32 cellular contexts compared by ENCODE assay signal in genomic region chr5:60271517-60271916, GRCh38.
"Had no signal": no experiment of that assay in that cellular context is flagged by ENCODE, and none has a peak within 500 bp of the region (broad histone marks: within the 10 kb centered on the region; RNA-seq: fewer than 3 reads in every experiment).

No MANE protein-coding gene starts in this region.

- H3K36me3 ChIP-seq: heart left ventricle, pancreas, sigmoid colon, stomach, tibial nerve had no signal

- H3K4me3 ChIP-seq: heart left ventricle, pancreas, psoas muscle, sigmoid colon, stomach, tibial nerve had no signal

- H3K4me1 ChIP-seq: psoas muscle had no signal

- H3K9me3 ChIP-seq: heart left ventricle, pancreas, psoas muscle, sigmoid colon, stomach, tibial nerve had no signal

- H3K27me3 ChIP-seq: heart left ventricle, pancreas, sigmoid colon, stomach, tibial nerve had no signal

- H3K27ac ChIP-seq: heart left ventricle, pancreas, psoas muscle, stomach, tibial nerve had no signal

- DNase-seq: activated CD4-positive, alpha-beta memory T cell treated with anti-CD3 and anti-CD28 coated beads, Interleukin-2, amount 10 ng/mL, durations not matched to agents 7 days and 5 days; activated CD4-positive, alpha-beta T cell treated with anti-CD3 and anti-CD28 coated beads, Interleukin-2, amount 10 ng/mL, durations not matched to agents 7 days and 5 days; activated CD4-positive, CD25-positive, alpha-beta regulatory T cell treated with anti-CD3 and anti-CD28 coated beads, Interleukin-2, amount 50 U/mL, for 72 hours; activated CD8-positive, alpha-beta memory T cell treated with anti-CD3 and anti-CD28 coated beads, Interleukin-2, amount 50 U/mL, for 48 hours; activated gamma-delta T cell; activated naive CD4-positive, alpha-beta T cell treated with anti-CD3 and anti-CD28 coated beads, Interleukin-2, amount 10 ng/mL, durations not matched to agents 7 days and 5 days; activated naive CD8-positive, alpha-beta T cell treated with anti-CD3 and anti-CD28 coated beads, Interleukin-2, amount 10 ng/mL, durations not matched to agents 7 days and 5 days; activated T-cell treated with anti-CD3 and anti-CD28 coated beads, Interleukin-2, amount 50 U/mL, for 24 hours; amniotic stem cell; dermis blood vessel endothelial cell; effector CD4-positive, alpha-beta T cell; heart left ventricle; hypothalamus; immature natural killer cell; kidney; left colon; mammary epithelial cell; naive B cell; nephron progenitor cell; nucleus accumbens; pancreas; psoas muscle; sigmoid colon; small intestine; stimulated activated CD4-positive, alpha-beta T cell treated with anti-CD3 and anti-CD28 coated beads, Interleukin-1b, Interleukin-23, amount 100 ng/mL, for 48 hours; stimulated activated CD4-positive, alpha-beta T cell treated with anti-CD3 and anti-CD28 coated beads, Interleukin-4, amount 100 ng/mL, for 4 hours; stimulated activated CD8-positive, alpha-beta memory T cell treated with anti-CD3 and anti-CD28 coated beads, Interleukin-4, amount 100 ng/mL, for 48 hours; stomach; T-helper 17 cell; T1000 had no signal

- ATAC-seq: heart left ventricle; left colon; pancreas; psoas muscle; stimulated activated memory B cell treated with anti-CD40 and anti-IgM and Interleukin-4, amounts not matched to agents 10 μg/mL and 1 μg/mL and 100 μg/mL, for 72 hours; T-helper 17 cell had no signal
